18 cellular contexts compared by ENCODE assay signal in the genomic region with DNA sequence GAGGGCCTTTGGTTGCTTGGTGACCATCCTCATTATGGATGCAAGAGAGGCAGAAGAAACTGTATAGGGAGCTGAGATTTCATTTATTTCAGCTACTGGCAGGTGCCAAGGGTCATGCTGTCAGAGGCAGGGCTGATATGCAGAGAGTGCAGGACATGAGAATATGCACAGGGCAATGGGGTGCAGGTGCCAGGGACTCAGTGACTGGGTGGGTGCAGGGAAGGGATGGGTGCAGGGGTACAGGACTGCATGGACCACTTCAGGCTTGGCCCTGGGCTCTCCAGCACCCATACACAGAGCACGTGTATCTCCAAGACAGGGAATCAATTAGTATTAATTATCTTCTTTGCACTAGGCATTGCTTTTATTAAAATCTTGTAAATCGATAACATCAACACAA.
"Had no signal": no experiment of that assay in that cellular context is flagged by ENCODE, and none has a peak within 500 bp of the region (broad histone marks: within the 10 kb centered on the region; RNA-seq: fewer than 3 reads in every experiment).

No MANE protein-coding gene starts in this region.

- H3K27ac ChIP-seq: colonic mucosa, foreskin keratinocyte, hepatocyte, pancreas, prostate gland, right lobe of liver, testis, tibial nerve had no signal

- DNase-seq: colonic mucosa; dermis blood vessel endothelial cell; kidney; mesendoderm; natural killer cell; pancreas; retina; right lobe of liver; stimulated activated CD4-positive, alpha-beta T cell treated with anti-CD3 and anti-CD28 coated beads, Interleukin-2, amount 100 ng/mL, for 24 hours; stimulated activated CD4-positive, alpha-beta T cell treated with anti-CD3 and anti-CD28 coated beads, Interleukin-4, amount 100 ng/mL, for 4 hours; stimulated activated naive B cell treated with anti-CD40 and anti-IgM and Interleukin-4, amounts not matched to agents 10 μg/mL and 1 μg/mL and 100 μg/mL, for 72 hours; stimulated activated naive CD8-positive, alpha-beta T cell treated with anti-CD3 and anti-CD28 coated beads, Interleukin-15, amount 100 ng/mL, for 72 hours; testis had no signal

- H2AFZ ChIP-seq: hepatocyte had no signal

- H3K9me3 ChIP-seq: colonic mucosa, pancreas, prostate gland, right lobe of liver, testis, tibial nerve had no signal

- H3K4me3 ChIP-seq: colonic mucosa, hepatocyte, pancreas, prostate gland, right lobe of liver, testis had no signal

- H3K4me2 ChIP-seq: hepatocyte had no signal

- H3K36me3 ChIP-seq: colonic mucosa, pancreas, prostate gland, right lobe of liver, tibial nerve had no signal

- H3K27me3 ChIP-seq: colonic mucosa, foreskin keratinocyte, hepatocyte, right lobe of liver, testis, tibial nerve had no signal

- H3K79me2 ChIP-seq: hepatocyte had no signal

- H3K4me1 ChIP-seq: colonic mucosa, foreskin keratinocyte, pancreas, prostate gland, right lobe of liver, testis had no signal

- ATAC-seq: foreskin keratinocyte; left colon; natural killer cell; stimulated activated naive B cell treated with anti-CD40 and anti-IgM and Interleukin-4, amounts not matched to agents 10 μg/mL and 1 μg/mL and 100 μg/mL, for 72 hours; stimulated activated naive CD8-positive, alpha-beta T cell treated with anti-CD3 and anti-CD28 coated beads, Interleukin-15, amount 100 ng/mL, for 72 hours had no signal
